Comparison of ENCODE assay signal across 16 cellular contexts in genomic region chr2:229090231-229090630, GRCh38.
DNase-seq lines count a peak whose midpoint lies in the region; ATAC-seq and TF ChIP-seq lines count a peak whose summit lies in the region.
"Had no signal": no experiment of that assay in that cellular context is flagged by ENCODE, and none has a peak within 500 bp of the region (broad histone marks: within the 10 kb centered on the region; RNA-seq: fewer than 3 reads in every experiment).

No MANE protein-coding gene starts in this region.

- 88 to 93% methylated on average over 2 of the region's 2 CpGs for WGBS in thyroid gland, 2 donors

- H3K27me3 ChIP-seq in SJCRH30 (no peaks in the 10 kb centered on the region), thyroid gland (no peaks in the 10 kb centered on the region)
- H3K27me3 ChIP-seq: heart right ventricle, Peyer's patch had no signal

- no peak for ATAC-seq in HG02970 (IDR thresholded peaks at IDR 0.05; ENCODE audit: low FRiP score, unreplicated experiment)

- intact Hi-C loops in thyroid gland (cut with DNase I): no loop called here

- H3K36me3 ChIP-seq in SJCRH30: no peaks in the 10 kb centered on the region
- no peaks in the 10 kb centered on the region for H3K36me3 ChIP-seq in thyroid gland
- H3K36me3 ChIP-seq: heart right ventricle, Peyer's patch had no signal

- H3K27ac ChIP-seq in SJCRH30 (peak overlapping the region; percentile 39), thyroid gland (no peak overlapping the region)
- H3K27ac ChIP-seq: heart right ventricle had no signal

- no peak for TF ChIP-seq POLR2A in thyroid gland (IDR thresholded peaks at IDR 0.05)

- H3K4me3 ChIP-seq in SJCRH30 (no peak overlapping the region), thyroid gland (replicated peaks in 1 of 3) (no peak overlapping the region)
- H3K4me3 ChIP-seq: heart right ventricle, Peyer's patch, smooth muscle cell had no signal

- DNase-seq in A172 (ENCODE audit: low spot score): peak; percentile 47
- peak; percentile 10 for DNase-seq in H4 (ENCODE audit: low spot score)
- peak; percentile 25 to 62 for DNase-seq in SJCRH30
- peak; percentile 33 for DNase-seq in iris pigment epithelial cell (ENCODE audit: low read depth)
- no peak for DNase-seq in thyroid gland
- no peak for DNase-seq in dedifferentiated amniotic fluid mesenchymal stem cell (ENCODE audit: extremely low spot score)
- DNase-seq in hippocampal formation (lab: John Stamatoyannopoulos, UW): no peak
- DNase-seq: activated B cell treated with CpG ODN at 0.5 μM for 24 hours; activated effector memory CD4-positive, alpha-beta T cell treated with anti-CD3 and anti-CD28 coated beads, Interleukin-2, amount 50 U/mL, for 16 hours; heart right ventricle; Karpas-422; NCI-H526; trophoblast cell had no signal

- H3K4me1 ChIP-seq in SJCRH30: peaks cover 47% of the 10 kb centered on the region
- H3K4me1 ChIP-seq in thyroid gland: no peaks in the 10 kb centered on the region

- TF ChIP-seq CTCF in thyroid gland (IDR thresholded peaks at IDR 0.05): no peak

- no peaks in the 10 kb centered on the region for H3K9me3 ChIP-seq in SJCRH30 (replicated peaks)
- H3K9me3 ChIP-seq in thyroid gland: no peaks in the 10 kb centered on the region
- H3K9me3 ChIP-seq: heart right ventricle, Peyer's patch had no signal

Comparison
In these comparisons a context has a peak if more than half of its experiments do, and no peak if none do; other contexts are left out.
1. DNase-seq: peak in A172 (single experiment), H4 (single experiment), SJCRH30 (2 of 2) and iris pigment epithelial cell (single experiment); none in thyroid gland (0 of 2), dedifferentiated amniotic fluid mesenchymal stem cell (single experiment) and hippocampal formation (0 of 2).